Comparison of ENCODE assay signal across 12 cellular contexts in genomic region chr3:71360170-71360569, GRCh38.
A peak's percentile ranks its signal among the peaks of the same experiment; 100 is the strongest.
DNase-seq lines count a peak whose midpoint lies in the region; ATAC-seq and TF ChIP-seq lines count a peak whose summit lies in the region.
"Had no signal": no experiment of that assay in that cellular context is flagged by ENCODE, and none has a peak within 500 bp of the region (broad histone marks: within the 10 kb centered on the region; RNA-seq: fewer than 3 reads in every experiment).

No MANE protein-coding gene starts in this region.

- peaks cover 23 to 27% of the 10 kb centered on the region in 2 donors for H3K36me3 Mint-ChIP-seq in CD4-positive, alpha-beta memory T cell
- peaks cover 24% of the 10 kb centered on the region for H3K36me3 Mint-ChIP-seq in activated T-helper 2 cell treated with anti-CD3 and anti-CD28 coated beads, Interferon-gamma antibody, Interleukin-2, Interleukin-4, amounts not matched to agents 10 μg/mL and 5 μg/mL and 100 μg/mL, durations not matched to agents 14 hours and 24 hours and 36 hours (ENCODE audit: low read depth)

- no peaks in the 10 kb centered on the region for H3K27me3 Mint-ChIP-seq in CD4-positive, alpha-beta memory T cell
- no peaks in the 10 kb centered on the region for H3K27me3 Mint-ChIP-seq in activated T-helper 2 cell treated with anti-CD3 and anti-CD28 coated beads, Interferon-gamma antibody, Interleukin-2, Interleukin-4, amounts not matched to agents 10 μg/mL and 5 μg/mL and 100 μg/mL, durations not matched to agents 14 hours and 24 hours and 36 hours (ENCODE audit: low read depth)

- no peaks in the 10 kb centered on the region for H3K36me3 ChIP-seq in CD4-positive, alpha-beta memory T cell (ENCODE audit: insufficient read depth, low read length)
- H3K36me3 ChIP-seq in upper lobe of right lung: no peaks in the 10 kb centered on the region
- H3K36me3 ChIP-seq in left ventricle myocardium inferior: peaks cover 9% of the 10 kb centered on the region
- no peaks in the 10 kb centered on the region for H3K36me3 ChIP-seq in testis (ENCODE audit: low read depth, missing control alignments)
- H3K36me3 ChIP-seq: SJSA1 had no signal

- no peaks in the 10 kb centered on the region for H3K9me3 Mint-ChIP-seq in CD4-positive, alpha-beta memory T cell
- H3K9me3 Mint-ChIP-seq in activated T-helper 2 cell treated with anti-CD3 and anti-CD28 coated beads, Interferon-gamma antibody, Interleukin-2, Interleukin-4, amounts not matched to agents 10 μg/mL and 5 μg/mL and 100 μg/mL, durations not matched to agents 14 hours and 24 hours and 36 hours: no peaks in the 10 kb centered on the region
- H3K9me3 Mint-ChIP-seq: CD14-positive monocyte had no signal

- peaks cover 78% of the 10 kb centered on the region for H3K4me1 ChIP-seq in CD4-positive, alpha-beta memory T cell (ENCODE audit: insufficient read depth, low read length)
- H3K4me1 ChIP-seq in upper lobe of right lung (peaks cover 4% of the 10 kb centered on the region), left ventricle myocardium inferior (peaks cover 6% of the 10 kb centered on the region), testis (no peaks in the 10 kb centered on the region)
- H3K4me1 ChIP-seq: SJSA1 had no signal

- POLR2A ChIA-PET in CD4-positive, alpha-beta memory T cell (lab: Charles Lee; ENCODE audit: partially characterized antibody): interaction anchor here (2.7 kb wide), 1 partner anchor 9 kb away, joined by 6 read pairs; no protein-coding TSS in a partner anchor

- CTCF ChIA-PET in CD4-positive, alpha-beta memory T cell (lab: Charles Lee; ENCODE audit: partially characterized antibody): interaction anchor here (0.8 to 1.6 kb wide), 3 partner anchors 27 to 136 kb away, joined by 3 to 5 read pairs (median 3); no protein-coding TSS in a partner anchor

- ATAC-seq in GM19395 (IDR thresholded peaks at IDR 0.05; ENCODE audit: unreplicated experiment): peak; percentile 54
- peak; percentile 31 for ATAC-seq in HG03039 (IDR thresholded peaks at IDR 0.05; ENCODE audit: unreplicated experiment)
- ATAC-seq in upper lobe of right lung: no peak

- 94 to 97% methylated on average over 4 of the region's 4 CpGs for WGBS in testis, 2 donors

- no peak overlapping the region for H3K4me3 ChIP-seq in CD4-positive, alpha-beta memory T cell (ENCODE audit: low read length in 2 of 2)
- H3K4me3 ChIP-seq in upper lobe of right lung (no peak overlapping the region), left ventricle myocardium inferior (no peak overlapping the region), testis (no peak overlapping the region)
- H3K4me3 ChIP-seq: SJSA1 had no signal

- H3K9me3 ChIP-seq in CD4-positive, alpha-beta memory T cell (ENCODE audit: control insufficient read depth in 1 of 2, low read length in 2 of 2): no peaks in the 10 kb centered on the region
- H3K9me3 ChIP-seq in upper lobe of right lung (no peaks in the 10 kb centered on the region), left ventricle myocardium inferior (replicated peaks) (no peaks in the 10 kb centered on the region), testis (no peaks in the 10 kb centered on the region)
- H3K9me3 ChIP-seq: SJSA1 had no signal

- DNase-seq in CD4-positive, alpha-beta memory T cell: no peak
- no peak for DNase-seq in activated T-helper 2 cell treated with anti-CD3 and anti-CD28 coated beads, Interferon-gamma antibody, Interleukin-2, Interleukin-4, amounts not matched to agents 10 μg/mL and 5 μg/mL and 100 μg/mL, durations not matched to agents 14 hours and 24 hours and 36 hours (ENCODE audit: low spot score)
- no peak for DNase-seq in upper lobe of right lung
- DNase-seq in NCI-H226: no peak
- no peak for DNase-seq in left ventricle myocardium inferior
- no peak for DNase-seq in testis
- DNase-seq: amniotic stem cell, NCI-H1092 had no signal

- peak overlapping the region in 6 of 8 donors; percentile 47 to 81 (median 72) for H3K4me3 Mint-ChIP-seq in CD4-positive, alpha-beta memory T cell
- H3K4me3 Mint-ChIP-seq in activated T-helper 2 cell treated with anti-CD3 and anti-CD28 coated beads, Interferon-gamma antibody, Interleukin-2, Interleukin-4, amounts not matched to agents 10 μg/mL and 5 μg/mL and 100 μg/mL, durations not matched to agents 14 hours and 24 hours and 36 hours (ENCODE audit: low read depth): peak overlapping the region; percentile 52
- H3K4me3 Mint-ChIP-seq: CD14-positive monocyte had no signal

- H3K27me3 ChIP-seq in CD4-positive, alpha-beta memory T cell (ENCODE audit: insufficient read depth, low read length): no peaks in the 10 kb centered on the region
- no peaks in the 10 kb centered on the region for H3K27me3 ChIP-seq in upper lobe of right lung
- H3K27me3 ChIP-seq in left ventricle myocardium inferior (ENCODE audit: low read depth): no peaks in the 10 kb centered on the region
- H3K27me3 ChIP-seq in testis: no peaks in the 10 kb centered on the region
- H3K27me3 ChIP-seq: SJSA1 had no signal

- H3K4me1 Mint-ChIP-seq in CD4-positive, alpha-beta memory T cell: peaks cover 47 to 79% (median 65%) of the 10 kb centered on the region in 4 donors
- H3K4me1 Mint-ChIP-seq in activated T-helper 2 cell treated with anti-CD3 and anti-CD28 coated beads, Interferon-gamma antibody, Interleukin-2, Interleukin-4, amounts not matched to agents 10 μg/mL and 5 μg/mL and 100 μg/mL, durations not matched to agents 14 hours and 24 hours and 36 hours (ENCODE audit: low read depth): peaks cover 82% of the 10 kb centered on the region
- H3K4me1 Mint-ChIP-seq: CD14-positive monocyte had no signal

- H3K27ac ChIP-seq in CD4-positive, alpha-beta memory T cell (ENCODE audit: low read depth, low read length): no peak overlapping the region
- no peak overlapping the region for H3K27ac ChIP-seq in upper lobe of right lung
- no peak overlapping the region for H3K27ac ChIP-seq in left ventricle myocardium inferior (replicated peaks)
- no peak overlapping the region for H3K27ac ChIP-seq in testis
- H3K27ac ChIP-seq: SJSA1 had no signal

- TF ChIP-seq CTCF in upper lobe of right lung (IDR thresholded peaks at IDR 0.05) (no peak), left ventricle myocardium inferior (IDR thresholded peaks at IDR 0.05; ENCODE audit: borderline replicate concordance) (no peak), testis (IDR thresholded peaks at IDR 0.05) (no peak)

- H3K27ac Mint-ChIP-seq in CD4-positive, alpha-beta memory T cell: peak overlapping the region; percentile 19 to 86 (median 50)
- H3K27ac Mint-ChIP-seq in activated T-helper 2 cell treated with anti-CD3 and anti-CD28 coated beads, Interferon-gamma antibody, Interleukin-2, Interleukin-4, amounts not matched to agents 10 μg/mL and 5 μg/mL and 100 μg/mL, durations not matched to agents 14 hours and 24 hours and 36 hours: peak overlapping the region; percentile 96

- TF ChIP-seq POLR2A in testis (IDR thresholded peaks at IDR 0.05): no peak

- intact Hi-C loops in CD4-positive, alpha-beta memory T cell (cut with micrococcal nuclease): no loop called here
- intact Hi-C loops in activated T-helper 2 cell treated with anti-CD3 and anti-CD28 coated beads, Interferon-gamma antibody, Interleukin-2, Interleukin-4, amounts not matched to agents 10 μg/mL and 5 μg/mL and 100 μg/mL, durations not matched to agents 14 hours and 24 hours and 36 hours (cut with micrococcal nuclease): loop anchor here (1.0 to 2.0 kb wide), 9 partner anchors 23 to 229 kb away; no protein-coding TSS in a partner anchor
- intact Hi-C loops in upper lobe of right lung (cut with DNase I) (no loop called here), left ventricle myocardium inferior (cut with micrococcal nuclease) (no loop called here), testis (cut with DNase I; ENCODE audit: low total_unique reads) (no loop called here)
